Comparison of ENCODE assay signal across 8 cellular contexts in the genomic region with DNA sequence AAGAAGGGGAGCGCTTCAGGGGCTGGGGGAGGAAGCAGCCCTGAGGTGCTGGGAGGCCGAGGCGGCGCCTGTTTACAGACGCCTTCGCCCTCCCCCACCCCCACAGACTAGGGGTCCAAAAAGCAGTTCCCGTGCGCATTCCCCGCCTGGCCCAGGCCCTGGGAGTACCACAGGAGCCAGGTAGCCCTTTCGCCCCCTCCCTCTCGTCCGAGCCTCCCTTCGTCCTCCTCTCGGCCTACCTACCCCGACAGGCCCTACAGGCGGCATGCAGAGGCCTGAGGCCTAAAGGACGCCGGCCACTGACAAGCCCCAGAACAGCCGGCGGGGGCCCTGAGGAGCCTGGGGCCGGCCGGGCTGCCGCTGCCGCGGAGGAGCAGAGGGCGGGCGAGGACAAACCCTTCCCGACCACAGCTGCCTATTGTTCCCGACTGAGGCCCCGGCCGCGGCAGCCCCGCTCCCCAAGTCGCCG. TPM values are rescaled to one million over a fixed set of nuclear protein-coding genes. Genes with fewer than 3 reads are reported as not detected.
A peak's percentile ranks its signal among the peaks of the same experiment; 100 is the strongest.
DNase-seq lines count a peak whose midpoint lies in the region; ATAC-seq and TF ChIP-seq lines count a peak whose summit lies in the region.

No MANE protein-coding gene starts in this region.

- no peak for TF ChIP-seq RAD21 in neural cell (conservative IDR thresholded peaks at IDR 0.05)

- peak overlapping the region; percentile 95 for H3K27ac Mint-ChIP-seq in activated T-helper 17 cell treated with anti-CD3 and anti-CD28 coated beads, Interleukin-2, amount 50 U/mL, for 72 hours

- H3K4me3 ChIP-seq in foreskin fibroblast (ENCODE audit: low read depth in 1 of 2, low read length in 2 of 2) = peak overlapping the region; percentile 71 to 75
- peak overlapping the region; percentile 94 for H3K4me3 ChIP-seq in neural cell (ENCODE audit: low read length)
- H3K4me3 ChIP-seq in tibial artery = peak overlapping the region; percentile 79 to 86

- H3K9me3 ChIP-seq in neural cell (ENCODE audit: low read length) (no peaks in the 10 kb centered on the region), tibial artery (no peaks in the 10 kb centered on the region)

- ATAC-seq in GM18499 (IDR thresholded peaks at IDR 0.05; ENCODE audit: insufficient read depth, unreplicated experiment) (peak; percentile 13), HG02943 (IDR thresholded peaks at IDR 0.05; ENCODE audit: low read depth, unreplicated experiment) (peak; percentile 44)
- peak; percentile 48 for ATAC-seq in activated T-helper 17 cell treated with anti-CD3 and anti-CD28 coated beads, Interleukin-2, amount 50 U/mL, for 72 hours (replicated peaks)

- peak; percentile 86 for DNase-seq in NCI-H82 (lab: John Stamatoyannopoulos, UW)
- peak; percentile 20 to 64 for DNase-seq in foreskin fibroblast
- DNase-seq in tibial artery = peak; percentile 39 to 75

- intact Hi-C loops in tibial artery (cut with DNase I; ENCODE audit: low total_unique reads) = loop anchor here (5.0 to 10.0 kb wide), 3 partner anchors 136 to 547 kb away; partner anchors contain the start of genes GAS5, PRDX6, RABGAP1L and ZBTB37

- H3K4me2 ChIP-seq in neural cell (ENCODE audit: low read length) = peak overlapping the region; percentile 83

- no peaks in the 10 kb centered on the region for H3K9me2 ChIP-seq in neural cell (ENCODE audit: insufficient read depth, low read length)

- no peaks in the 10 kb centered on the region for H4K20me1 ChIP-seq in neural cell (ENCODE audit: insufficient read depth)

- peak overlapping the region; percentile 90 for H2AFZ ChIP-seq in neural cell (ENCODE audit: low read depth, low read length)

- H3F3A ChIP-seq in neural cell (ENCODE audit: insufficient read depth, low read length, poor library complexity, severe bottlenecking) = peaks cover 5% of the 10 kb centered on the region

- peaks cover 51% of the 10 kb centered on the region for H3K79me2 ChIP-seq in neural cell (replicated peaks; ENCODE audit: insufficient read depth, low read length)

- H3K4me1 ChIP-seq in tibial artery = peaks cover 0 to 52% (median 22%) of the 10 kb centered on the region in 4 donors

- H3K27ac ChIP-seq in 22Rv1 (peak overlapping the region; percentile 78), neural cell (ENCODE audit: low read length) (peak overlapping the region; percentile 81), tibial artery (peak overlapping the region; percentile 87 to 91)

- no peaks in the 10 kb centered on the region for H3K27me3 Mint-ChIP-seq in activated T-helper 17 cell treated with anti-CD3 and anti-CD28 coated beads, Interleukin-2, amount 50 U/mL, for 72 hours

- H3K36me3 ChIP-seq in neural cell (ENCODE audit: insufficient read depth, low read length) = no peaks in the 10 kb centered on the region
- no peaks in the 10 kb centered on the region for H3K36me3 ChIP-seq in tibial artery

- peaks cover 19% of the 10 kb centered on the region for H3K4me1 Mint-ChIP-seq in activated T-helper 17 cell treated with anti-CD3 and anti-CD28 coated beads, Interleukin-2, amount 50 U/mL, for 72 hours

- H3K36me3 Mint-ChIP-seq in activated T-helper 17 cell treated with anti-CD3 and anti-CD28 coated beads, Interleukin-2, amount 50 U/mL, for 72 hours (ENCODE audit: low read depth) = peaks cover 37% of the 10 kb centered on the region

- TF ChIP-seq CTCF in 22Rv1 (IDR thresholded peaks at IDR 0.05) (no peak), foreskin fibroblast (IDR thresholded peaks at IDR 0.05; ENCODE audit: low read depth, low read length) (no peak), neural cell (IDR thresholded peaks at IDR 0.05; ENCODE audit: poor library complexity, severe bottlenecking) (no peak), tibial artery (IDR thresholded peaks at IDR 0.05) (no peak)

- H3K9me3 Mint-ChIP-seq in activated T-helper 17 cell treated with anti-CD3 and anti-CD28 coated beads, Interleukin-2, amount 50 U/mL, for 72 hours = no peaks in the 10 kb centered on the region

- H3K27me3 ChIP-seq in neural cell (ENCODE audit: insufficient read depth, low read depth, low read length) (no peaks in the 10 kb centered on the region), tibial artery (no peaks in the 10 kb centered on the region)

- H3K9ac ChIP-seq in neural cell (ENCODE audit: low read length) = peak overlapping the region; percentile 95

- peak overlapping the region; percentile 99 for H3K4me3 Mint-ChIP-seq in activated T-helper 17 cell treated with anti-CD3 and anti-CD28 coated beads, Interleukin-2, amount 50 U/mL, for 72 hours

- TF ChIP-seq EP300 in neural cell (conservative IDR thresholded peaks at IDR 0.05; ENCODE audit: poor library complexity, severe bottlenecking) = no peak

TF ChIP-seq in neural cell, 6 proteins besides CTCF, POLR2A, EP300 and RAD21:
- TF ChIP-seq SMC3 (conservative IDR thresholded peaks at IDR 0.05; ENCODE audit: poor library complexity) = no peak
- TF ChIP-seq REST (IDR thresholded peaks at IDR 0.05; ENCODE audit: borderline replicate concordance) = peak; percentile 16
- TF ChIP-seq TAF1 (IDR thresholded peaks at IDR 0.05; ENCODE audit: low read depth) = peak; percentile 14
- TF ChIP-seq EZH2 (IDR thresholded peaks at IDR 0.05; ENCODE audit: borderline replicate concordance, insufficient read depth, low read length, poor library complexity, severe bottlenecking) = no peak
- TF ChIP-seq POLR2AphosphoS5 (IDR thresholded peaks at IDR 0.05) = no peak
TF ChIP-seq in neural cell: peak in this region for 2.

RNA-seq across cellular contexts. Expression of gene RC3H1, which starts 0.5 kb away (rescaled TPM):
- 10 to 100 TPM; 25.4 to 38.5 TPM for total RNA-seq in activated T-helper 17 cell treated with anti-CD3 and anti-CD28 coated beads, Interleukin-2, amount 50 U/mL, for 72 hours
- 11.1 and 12.8 TPM in 2 replicates for polyA plus RNA-seq in neural cell
- polyA minus RNA-seq in neural cell = 43.6 and 63.8 TPM in 2 replicates

Comparison
In these comparisons a context has a peak if more than half of its experiments do, and no peak if none do; other contexts are left out.
1. Peak in every context shown above with its lines: DNase-seq, ATAC-seq, H3K4me3 ChIP-seq and H3K27ac ChIP-seq.